Comparison of ENCODE assay signal across 8 cellular contexts in the genomic region with DNA sequence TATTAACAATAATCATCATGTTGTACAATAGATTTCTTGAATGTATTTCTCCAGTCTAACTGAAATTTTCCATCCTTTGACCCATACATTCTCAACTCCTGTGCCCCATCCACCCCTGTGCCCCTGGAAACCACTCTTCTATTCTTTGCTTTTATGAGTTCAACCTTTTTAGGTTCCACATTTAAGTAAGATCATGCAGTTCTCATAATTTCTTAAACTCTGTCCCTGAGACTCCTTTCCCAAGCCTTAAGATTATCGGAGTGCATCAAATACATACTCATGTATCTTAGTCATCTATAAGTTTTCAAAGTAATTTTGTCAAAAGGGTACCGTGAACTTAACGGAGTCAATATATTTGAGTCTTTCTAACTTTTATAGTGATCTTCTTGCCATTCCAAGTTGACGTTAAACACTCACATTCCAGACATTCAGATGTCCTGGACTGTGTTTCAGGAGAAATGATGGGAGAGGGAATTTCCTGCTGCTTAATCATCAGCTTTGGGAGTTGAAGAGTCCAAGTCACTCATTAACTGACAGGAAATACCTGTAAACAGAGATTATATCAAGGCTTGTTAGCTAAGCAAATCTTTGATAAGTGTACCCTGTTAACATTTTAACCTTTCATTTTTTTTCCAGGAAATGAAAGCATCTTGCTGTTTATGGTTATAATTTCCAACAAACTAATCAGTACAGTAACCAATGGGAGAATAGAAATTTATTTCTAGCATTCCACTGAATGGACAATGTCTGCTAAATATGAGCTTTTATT.
DNase-seq lines count a peak whose midpoint lies in the region; ATAC-seq, FAIRE-seq and TF ChIP-seq lines count a peak whose summit lies in the region.
"Had no signal": no experiment of that assay in that cellular context is flagged by ENCODE, and none has a peak within 500 bp of the region (broad histone marks: within the 10 kb centered on the region; RNA-seq: fewer than 3 reads in every experiment).

No MANE protein-coding gene starts in this region.

- H3K4me1 ChIP-seq in small intestine (ENCODE audit: control insufficient read depth in 2 of 2, insufficient read depth in 1 of 2, low read depth in 1 of 2, low read length in 1 of 2) = peaks cover 13 to 16% of the 10 kb centered on the region in 2 donors

- H3K4me3 ChIP-seq in small intestine (ENCODE audit: low read depth in 1 of 2, low read length in 2 of 2) = no peak overlapping the region

- peaks cover 0 to under 1% of the 10 kb centered on the region in 2 donors for H3K36me3 ChIP-seq in small intestine (ENCODE audit: control insufficient read depth in 2 of 2, insufficient read depth in 2 of 2, low read length in 2 of 2)

- WGBS in small intestine, 3 donors = 18 to 39% (median 32%) methylated on average over 4 of the region's 4 CpGs

- FAIRE-seq in small intestine (lab: Jason Lieb, UNC) = peak; percentile 53

- H3K9me3 ChIP-seq in small intestine (ENCODE audit: control insufficient read depth, low read depth) = no peaks in the 10 kb centered on the region

- H3K27me3 ChIP-seq in small intestine (ENCODE audit: control insufficient read depth in 2 of 2, insufficient read depth in 2 of 2, low read length in 2 of 2) = no peaks in the 10 kb centered on the region

- peak overlapping the region in 1 of 2 donors; percentile 64 for H3K27ac ChIP-seq in small intestine (ENCODE audit: low read depth in 1 of 2, low read length in 1 of 2)

- no peak for ATAC-seq in GM18867 (IDR thresholded peaks at IDR 0.05; ENCODE audit: unreplicated experiment)
- ATAC-seq in HG03442 (IDR thresholded peaks at IDR 0.05; ENCODE audit: unreplicated experiment) = no peak
- ATAC-seq: activated T-cell treated with anti-CD3 and anti-CD28 coated beads, Interleukin-2, amount 50 U/mL, for 4 hours had no signal

- DNase-seq in HEK293T (ENCODE audit: extremely low spot score) (no peak), SW 1271 (lab: John Stamatoyannopoulos, UW) (peak; percentile 94 to 99), iris pigment epithelial cell (ENCODE audit: low read depth) (peak; percentile 79), small intestine (peak; percentile 92), NCI-H510A (lab: John Stamatoyannopoulos, UW) (no peak)
- DNase-seq: activated T-cell treated with anti-CD3 and anti-CD28 coated beads, Interleukin-2, amount 50 U/mL, for 4 hours had no signal

- CTCF ChIA-PET in HEK293T (lab: Yijun Ruan, JAX) = no interaction called here

- POLR2A ChIA-PET in HEK293T (lab: Yijun Ruan, JAX) = no interaction called here

TF ChIP-seq in HEK293T, 16 proteins besides CTCF, POLR2A, EP300 and RAD21:
- no peak for TF ChIP-seq SP1 (IDR thresholded peaks at IDR 0.05)
- TF ChIP-seq, protein P1, sequence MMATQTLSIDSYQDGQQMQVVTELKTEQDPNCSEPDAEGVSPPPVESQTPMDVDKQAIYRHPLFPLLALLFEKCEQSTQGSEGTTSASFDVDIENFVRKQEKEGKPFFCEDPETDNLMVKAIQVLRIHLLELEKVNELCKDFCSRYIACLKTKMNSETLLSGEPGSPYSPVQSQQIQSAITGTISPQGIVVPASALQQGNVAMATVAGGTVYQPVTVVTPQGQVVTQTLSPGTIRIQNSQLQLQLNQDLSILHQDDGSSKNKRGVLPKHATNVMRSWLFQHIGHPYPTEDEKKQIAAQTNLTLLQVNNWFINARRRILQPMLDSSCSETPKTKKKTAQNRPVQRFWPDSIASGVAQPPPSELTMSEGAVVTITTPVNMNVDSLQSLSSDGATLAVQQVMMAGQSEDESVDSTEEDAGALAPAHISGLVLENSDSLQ (IDR thresholded peaks at IDR 0.05) = 0 out of 2 replicates have a peak, but pooled peaks have one; percentile 20

Comparison
In these comparisons a context has a peak if more than half of its experiments do, and no peak if none do; other contexts are left out.
1. DNase-seq: peak in SW 1271 (2 of 2), iris pigment epithelial cell (single experiment) and small intestine (single experiment); none in HEK293T (single experiment) and NCI-H510A (single experiment).